18 cellular contexts compared by ENCODE assay signal in genomic region chr22:19753996-19754700, GRCh38. TPM values are rescaled to one million over a fixed set of nuclear protein-coding genes. Genes with fewer than 3 reads are reported as not detected.
A peak's percentile ranks its signal among the peaks of the same experiment; 100 is the strongest.
DNase-seq lines count a peak whose midpoint lies in the region; ATAC-seq and TF ChIP-seq lines count a peak whose summit lies in the region.
"Had no signal": no experiment of that assay in that cellular context is flagged by ENCODE, and none has a peak within 500 bp of the region (broad histone marks: within the 10 kb centered on the region; RNA-seq: fewer than 3 reads in every experiment).

No MANE protein-coding gene starts in this region.

- POLR2A ChIA-PET in HEK293 (lab: Yijun Ruan, JAX) = no interaction called here

- DNase-seq in glutamatergic neuron (no peak), myocyte (ENCODE audit: low read depth) (peak; percentile 20), Kasumi-1 (lab: John Stamatoyannopoulos, UW) (no peak), DMS153 treated with DMSO at 0.1 percent for 48 hours (lab: John Stamatoyannopoulos, UW; ENCODE audit: unreplicated experiment) (no peak)
- DNase-seq in activated CD8-positive, alpha-beta memory T cell treated with anti-CD3 and anti-CD28 coated beads, Interleukin-2, amount 50 U/mL, for 48 hours = no peak
- DNase-seq: ACHN; Caco-2; CD4-positive, alpha-beta T cell; DMS153; DMS79 treated with DMSO at 0.1 percent for 48 hours; GF-D8 had no signal

- H3K27ac Mint-ChIP-seq in glutamatergic neuron (ENCODE audit: unreplicated experiment) = no peak overlapping the region
- H3K27ac Mint-ChIP-seq: CD4-positive, alpha-beta T cell; IgD-negative memory B cell had no signal

- H3K4me1 Mint-ChIP-seq in glutamatergic neuron (ENCODE audit: low read depth, unreplicated experiment) = peaks cover 11% of the 10 kb centered on the region

- H3K27ac ChIP-seq in HEK293 (ENCODE audit: extremely low read depth, low read depth, low read length) = no peak overlapping the region
- H3K27ac ChIP-seq: C4-2B, KMS-11 had no signal

- peaks cover 39% of the 10 kb centered on the region for H3K27me3 Mint-ChIP-seq in glutamatergic neuron (ENCODE audit: unreplicated experiment)

- no peak for TF ChIP-seq CTCF in HEK293 (tag by site-specific recombination; IDR thresholded peaks at IDR 0.05)
- no peak for TF ChIP-seq CTCF in glutamatergic neuron (IDR thresholded peaks at IDR 0.05; ENCODE audit: partially characterized antibody, unreplicated experiment)

- CTCF ChIA-PET in HEK293 (lab: Yijun Ruan, JAX) = interaction anchor here (0.6 to 5.3 kb wide), 8 partner anchors 9 to 291 kb away, joined by 3 to 42 read pairs (median 4); no protein-coding TSS in a partner anchor

- no peaks in the 10 kb centered on the region for H3K9me3 ChIP-seq in HEK293 (ENCODE audit: control insufficient read depth, insufficient read depth, low read depth, low read length)
- H3K9me3 ChIP-seq: Caco-2 had no signal

- peak overlapping the region; percentile 46 for H3K4me3 Mint-ChIP-seq in glutamatergic neuron (ENCODE audit: unreplicated experiment)
- H3K4me3 Mint-ChIP-seq: CD4-positive, alpha-beta T cell; IgD-negative memory B cell had no signal

- no peak for ATAC-seq in activated CD4-positive, CD25-positive, alpha-beta regulatory T cell treated with anti-CD3 and anti-CD28 coated beads, Interleukin-2, amount 50 U/mL, for 24 hours
- ATAC-seq: HCT116 had no signal

- H3K9me3 Mint-ChIP-seq in glutamatergic neuron (ENCODE audit: unreplicated experiment) = peaks cover 5% of the 10 kb centered on the region
- H3K9me3 Mint-ChIP-seq: CD4-positive, alpha-beta T cell; IgD-negative memory B cell had no signal

- no peaks in the 10 kb centered on the region for H3K4me1 ChIP-seq in HEK293 (ENCODE audit: control insufficient read depth, insufficient read depth, low read length)

- H3K36me3 Mint-ChIP-seq in glutamatergic neuron (ENCODE audit: unreplicated experiment) = no peaks in the 10 kb centered on the region
- H3K36me3 Mint-ChIP-seq: IgD-negative memory B cell had no signal

- no peak overlapping the region for H3K4me3 ChIP-seq in HEK293 (ENCODE audit: low read depth, low read length)

- H3K36me3 ChIP-seq in HEK293 (ENCODE audit: control insufficient read depth in 2 of 2, insufficient read depth in 1 of 2, low read length in 2 of 2) = no peaks in the 10 kb centered on the region

TF ChIP-seq in HEK293, 187 proteins besides CTCF, POLR2A, EP300 and RAD21:
- TF ChIP-seq GLIS1 (tag by site-specific recombination; IDR thresholded peaks at IDR 0.05) (peak; percentile 39; the same call in 1 of the 2 replicates), BCL6B (tag by site-specific recombination; IDR thresholded peaks at IDR 0.05) (no peak), ZIC2 (tag by site-specific recombination; IDR thresholded peaks at IDR 0.05) (peak; percentile 8; the same call in 1 of the 2 replicates)

RNA-seq across cellular contexts. Expression of gene TBX1, which starts 6.4 kb away (rescaled TPM):
- total RNA-seq in glutamatergic neuron (ENCODE audit: unreplicated experiment) = 2.4 TPM
- total RNA-seq in myocyte = 42.6 and 43.5 TPM in 2 replicates
- polyA plus RNA-seq in myocyte (2012) = 49.6 TPM
- total RNA-seq: CD4-positive, alpha-beta T cell had no signal
- polyA plus RNA-seq: BJ, IgD-negative memory B cell had no signal

RNA-seq across cellular contexts. Expression of gene GP1BB, which starts 30.8 kb away (rescaled TPM):
- total RNA-seq in glutamatergic neuron (ENCODE audit: unreplicated experiment) (8.3 TPM), myocyte (51.2 and 67.7 TPM in 2 replicates)
- 32.1 TPM for polyA plus RNA-seq in myocyte (2012)

RNA-seq across cellular contexts. Expression of gene SEPTIN5, which starts 39.8 kb away (rescaled TPM):
- total RNA-seq in glutamatergic neuron (ENCODE audit: unreplicated experiment) (96.0 TPM), myocyte (123 and 130 TPM in 2 replicates)
- polyA plus RNA-seq in myocyte (2012) = 144 TPM

Comparison
In these comparisons a context has a peak if more than half of its experiments do, and no peak if none do; other contexts are left out.
1. RNA of gene TBX1, which starts 6.4 kb away (total RNA-seq): 42.6 to 43.5 TPM in myocyte; 2.4 TPM in glutamatergic neuron (single experiment); every median in the first group is over 10 times any median in the second.